1 cellular context compared by ENCODE assay signal in the genomic region with DNA sequence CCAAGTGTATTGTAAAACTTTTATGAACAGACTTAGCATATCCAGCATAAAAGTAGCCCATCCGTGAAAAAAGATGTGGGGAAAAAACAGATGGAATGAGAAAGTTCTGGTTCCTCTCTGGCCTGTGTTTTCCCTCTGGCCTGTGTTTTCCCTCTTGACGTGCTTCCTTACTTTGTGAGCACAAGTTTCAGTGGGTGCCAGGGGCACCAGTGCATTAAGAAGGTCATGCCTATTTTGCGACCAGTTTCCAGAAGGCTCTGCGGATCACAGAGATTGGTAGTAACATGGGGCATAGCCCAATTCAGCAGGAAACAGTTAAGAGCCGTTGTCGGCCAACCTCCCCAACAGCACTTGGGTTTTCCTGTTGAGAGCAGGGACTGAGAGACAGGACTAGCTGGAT.
TF ChIP-seq lines count a peak whose summit lies in the region.

No MANE protein-coding gene starts in this region.

TF ChIP-seq in WTC11, 78 proteins besides CTCF, POLR2A, EP300 and RAD21 (continued from another document):
- TF ChIP-seq E2F5 (CRISPR knock-in tag; IDR thresholded peaks at IDR 0.05) (no peak), FOXJ3 (CRISPR knock-in tag; IDR thresholded peaks at IDR 0.05; ENCODE audit: borderline replicate concordance) (no peak), ATF1 (CRISPR knock-in tag; IDR thresholded peaks at IDR 0.05) (no peak), GABPB1 (CRISPR knock-in tag; IDR thresholded peaks at IDR 0.05) (no peak), ZNF423 (CRISPR knock-in tag; IDR thresholded peaks at IDR 0.05) (no peak), NR2C2 (CRISPR knock-in tag; IDR thresholded peaks at IDR 0.05) (no peak)
